7 cellular contexts compared by ENCODE assay signal in the genomic region with DNA sequence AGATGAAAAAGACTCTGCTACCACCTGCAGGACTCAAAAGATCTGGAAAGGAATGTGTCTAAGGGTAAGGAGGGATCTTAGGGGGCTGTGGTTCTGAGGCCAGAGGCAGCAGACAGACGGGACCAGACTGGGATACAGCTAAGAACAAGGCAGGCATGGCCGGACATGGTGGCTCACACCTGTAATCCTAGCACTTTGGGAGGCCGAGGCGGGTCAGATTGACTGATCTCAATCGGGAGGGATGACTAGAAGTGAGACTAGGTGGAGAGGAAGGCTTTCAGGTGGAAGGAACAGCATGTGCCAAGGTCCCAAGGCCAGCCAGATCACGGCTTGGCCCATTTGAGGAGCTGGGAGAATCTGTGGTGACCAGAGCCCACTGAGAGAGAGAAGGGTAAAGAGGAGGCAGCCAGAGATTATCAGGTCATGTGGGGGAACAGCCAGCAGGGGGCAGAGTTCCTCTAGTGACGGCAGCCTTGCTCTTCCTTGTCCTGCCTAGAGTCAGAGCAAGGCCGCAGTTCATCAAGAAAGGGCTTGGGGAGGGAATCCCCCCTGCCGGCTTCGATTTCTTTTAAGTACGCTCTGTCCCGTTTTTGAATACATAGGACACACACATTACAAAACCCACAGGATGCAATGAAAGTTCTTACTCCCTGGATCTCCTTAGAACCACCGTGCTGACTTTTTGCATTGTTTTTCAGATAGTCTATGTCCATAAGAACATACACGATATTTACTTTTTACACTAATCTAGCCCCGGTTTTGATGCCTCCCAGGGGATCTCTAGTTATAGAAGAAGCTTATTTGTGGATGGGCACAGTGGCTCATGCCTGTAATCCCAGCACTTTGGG. TPM values are rescaled to one million over a fixed set of nuclear protein-coding genes. Genes with fewer than 3 reads are reported as not detected.
DNase-seq lines count a peak whose midpoint lies in the region; ATAC-seq, FAIRE-seq and TF ChIP-seq lines count a peak whose summit lies in the region.

No MANE protein-coding gene starts in this region.

- peak; percentile 83 for FAIRE-seq in GM12892 (lab: Jason Lieb, UNC)

- peak; percentile 75 to 90 (median 86) for TF ChIP-seq CTCF in upper lobe of left lung (IDR thresholded peaks at IDR 0.05)

- H3K9me3 ChIP-seq in MG63 (no peaks in the 10 kb centered on the region), SJSA1 (replicated peaks) (0 out of 2 replicates have a peak, but pooled peaks cover 3% of the 10 kb centered on the region), upper lobe of left lung (no peaks in the 10 kb centered on the region)

- peaks cover 6% of the 10 kb centered on the region; the same call in 1 of the 2 replicates for H3K27me3 ChIP-seq in MG63
- peaks cover 9% of the 10 kb centered on the region for H3K27me3 ChIP-seq in SJSA1 (replicated peaks)
- H3K27me3 ChIP-seq in upper lobe of left lung: peaks cover 0 to 14% (median 4%) of the 10 kb centered on the region in 4 donors

- no peak for TF ChIP-seq EP300 in upper lobe of left lung (IDR thresholded peaks at IDR 0.05)

- no peak overlapping the region for H3K4me3 ChIP-seq in MG63
- H3K4me3 ChIP-seq in SJSA1: no peak overlapping the region
- no peak overlapping the region for H3K4me3 ChIP-seq in upper lobe of left lung

- H3K36me3 ChIP-seq in MG63: no peaks in the 10 kb centered on the region
- no peaks in the 10 kb centered on the region for H3K36me3 ChIP-seq in SJSA1
- H3K36me3 ChIP-seq in upper lobe of left lung: no peaks in the 10 kb centered on the region

- TF ChIP-seq POLR2A in GM12892 (IDR thresholded peaks at IDR 0.05; ENCODE audit: low read depth, low read length) (no peak), upper lobe of left lung (IDR thresholded peaks at IDR 0.05) (no peak)

- ATAC-seq in upper lobe of left lung (ENCODE audit: low FRiP score in 2 of 2): peak; percentile 63 to 73

- WGBS in upper lobe of left lung, 2 donors: 40 to 42% methylated on average over 15 of the region's 15 CpGs

- peaks cover 31% of the 10 kb centered on the region for H3K4me1 ChIP-seq in SJSA1 (replicated peaks)
- H3K4me1 ChIP-seq in upper lobe of left lung: peaks cover 30 to 55% (median 35%) of the 10 kb centered on the region in 4 donors

- H3K27ac ChIP-seq in SJSA1: no peak overlapping the region
- H3K27ac ChIP-seq in upper lobe of left lung: no peak overlapping the region

- DNase-seq in GM12892 (ENCODE audit: insufficient read length) (peak; percentile 72), MG63 (peak; percentile 62), SJSA1 (ENCODE audit: low read depth in 1 of 2, low spot score in 2 of 2) (peak; percentile 76), germinal center (ENCODE audit: low spot score) (peak; percentile 86), pons (ENCODE audit: low spot score) (peak; percentile 77), upper lobe of left lung (peak in 1 of 2 donors; percentile 86)
- peak; percentile 76 for DNase-seq in activated gamma-delta T cell treated with anti-CD3 and anti-CD28 coated beads, Interleukin-2, amount 50 U/mL, for 16 hours (ENCODE audit: low read depth)

RNA-seq across cellular contexts. Expression of a gene that starts 2.6 kb away (rescaled TPM):
- 1.6 TPM for polyA plus RNA-seq in GM12892 (2012; ENCODE audit: missing spikeins)
- total RNA-seq in MG63 (2014; rRNA removed; shearing (Covaris generic); ENCODE audit: low replicate concordance): 0.20 and 1.5 TPM in 2 replicates
- 5.0 and 7.8 TPM in 2 replicates for total RNA-seq in SJSA1 (2014; rRNA removed; shearing (Covaris generic))
- total RNA-seq in upper lobe of left lung: 10 to 100 TPM in 4 of 6 donors, 1 to 10 TPM in 2; 4.2 to 35.6 (median 12.2) TPM

RNA-seq across cellular contexts. Expression of a gene that starts 3.2 kb away (rescaled TPM):
- 4.1 TPM for polyA plus RNA-seq in GM12892 (2012; ENCODE audit: missing spikeins)
- 0.37 and 2.5 TPM in 2 replicates for total RNA-seq in MG63 (2014; rRNA removed; shearing (Covaris generic); ENCODE audit: low replicate concordance)
- 0.88 and 1.0 TPM in 2 replicates for total RNA-seq in SJSA1 (2014; rRNA removed; shearing (Covaris generic))
- 10 to 100 TPM in 2 of 6 donors, 1 to 10 TPM in 4; 4.2 to 34.6 (median 8.2) TPM for total RNA-seq in upper lobe of left lung
